Comparison of ENCODE assay signal across 19 cellular contexts in genomic region chr22:30158277-30158676, GRCh38.
DNase-seq lines count a peak whose midpoint lies in the region; ATAC-seq lines count a peak whose summit lies in the region.
"Had no signal": no experiment of that assay in that cellular context is flagged by ENCODE, and none has a peak within 500 bp of the region (broad histone marks: within the 10 kb centered on the region; RNA-seq: fewer than 3 reads in every experiment).

No MANE protein-coding gene starts in this region.

- POLR2A ChIA-PET in activated CD4-positive, alpha-beta T cell treated with anti-CD3 and anti-CD28 coated beads, Interleukin-2, amount 10 ng/mL, durations not matched to agents 7 days and 5 days (lab: Charles Lee): interaction anchor here (0.6 kb wide), 1 partner anchor 80 kb away, joined by 3 read pairs; no protein-coding TSS in a partner anchor

- peak overlapping the region; percentile 58 for H3K4me3 Mint-ChIP-seq in activated CD4-positive, alpha-beta T cell treated with anti-CD3 and anti-CD28 coated beads, Interleukin-2, amount 10 ng/mL, durations not matched to agents 24 days and 14 days
- H3K4me3 Mint-ChIP-seq in activated CD4-positive, alpha-beta T cell treated with anti-CD3 and anti-CD28 coated beads, Interleukin-2, amount 10 ng/mL, durations not matched to agents 7 days and 5 days: no peak overlapping the region
- no peak overlapping the region for H3K4me3 Mint-ChIP-seq in stimulated activated naive CD8-positive, alpha-beta T cell treated with anti-CD3 and anti-CD28 coated beads, Interleukin-15, Interleukin-2, amounts not matched to agents 100 ng/mL and 50 ng/mL, for 24 hours
- no peak overlapping the region for H3K4me3 Mint-ChIP-seq in activated naive CD8-positive, alpha-beta T cell treated with anti-CD3 and anti-CD28 coated beads, Interleukin-2, amount 50 U/mL, for 24 hours
- peak overlapping the region; percentile 39 to 82 for H3K4me3 Mint-ChIP-seq in stimulated activated naive CD8-positive, alpha-beta T cell treated with anti-CD3 and anti-CD28 coated beads, Interleukin-15, amount 100 ng/mL, for 72 hours
- H3K4me3 Mint-ChIP-seq: CD8-positive, alpha-beta T cell; GM23338 had no signal

- CTCF ChIA-PET in activated CD4-positive, alpha-beta T cell treated with anti-CD3 and anti-CD28 coated beads, Interleukin-2, amount 10 ng/mL, durations not matched to agents 7 days and 5 days (lab: Charles Lee): interaction anchor here (0.8 to 2.2 kb wide), 9 partner anchors 9 to 144 kb away, joined by 3 to 8 read pairs (median 3); no protein-coding TSS in a partner anchor

- intact Hi-C loops in activated CD4-positive, alpha-beta T cell treated with anti-CD3 and anti-CD28 coated beads, Interleukin-2, amount 10 ng/mL, durations not matched to agents 24 days and 14 days (cut with micrococcal nuclease): loop anchor here (2.0 to 5.0 kb wide), 3 partner anchors 27 to 39 kb away; no protein-coding TSS in a partner anchor

- H3K36me3 Mint-ChIP-seq in activated CD4-positive, alpha-beta T cell treated with anti-CD3 and anti-CD28 coated beads, Interleukin-2, amount 10 ng/mL, durations not matched to agents 24 days and 14 days (ENCODE audit: low read depth): peaks cover 3% of the 10 kb centered on the region
- H3K36me3 Mint-ChIP-seq in activated CD4-positive, alpha-beta T cell treated with anti-CD3 and anti-CD28 coated beads, Interleukin-2, amount 10 ng/mL, durations not matched to agents 7 days and 5 days (ENCODE audit: low read depth): peaks cover 6% of the 10 kb centered on the region
- no peaks in the 10 kb centered on the region for H3K36me3 Mint-ChIP-seq in stimulated activated naive CD8-positive, alpha-beta T cell treated with anti-CD3 and anti-CD28 coated beads, Interleukin-15, Interleukin-2, amounts not matched to agents 100 ng/mL and 50 ng/mL, for 24 hours (ENCODE audit: low read depth)
- H3K36me3 Mint-ChIP-seq in activated naive CD8-positive, alpha-beta T cell treated with anti-CD3 and anti-CD28 coated beads, Interleukin-2, amount 50 U/mL, for 24 hours (ENCODE audit: low read depth): peaks cover 3% of the 10 kb centered on the region
- H3K36me3 Mint-ChIP-seq: CD8-positive, alpha-beta T cell had no signal

- no peak for ATAC-seq in stimulated activated naive CD8-positive, alpha-beta T cell treated with anti-CD3 and anti-CD28 coated beads, Interleukin-15, Interleukin-2, amounts not matched to agents 100 U/mL and 50 U/mL, for 24 hours
- no peak for ATAC-seq in activated naive CD8-positive, alpha-beta T cell treated with anti-CD3 and anti-CD28 coated beads, Interleukin-2, amount 50 U/mL, for 24 hours
- ATAC-seq in stimulated activated naive CD8-positive, alpha-beta T cell treated with anti-CD3 and anti-CD28 coated beads, Interleukin-15, amount 100 ng/mL, for 72 hours: no peak
- ATAC-seq: CD8-positive, alpha-beta T cell; Panc1 had no signal

- H3K9me3 Mint-ChIP-seq in activated CD4-positive, alpha-beta T cell treated with anti-CD3 and anti-CD28 coated beads, Interleukin-2, amount 10 ng/mL, durations not matched to agents 24 days and 14 days: peaks cover 8% of the 10 kb centered on the region
- peaks cover 9% of the 10 kb centered on the region for H3K9me3 Mint-ChIP-seq in activated CD4-positive, alpha-beta T cell treated with anti-CD3 and anti-CD28 coated beads, Interleukin-2, amount 10 ng/mL, durations not matched to agents 7 days and 5 days
- no peaks in the 10 kb centered on the region for H3K9me3 Mint-ChIP-seq in stimulated activated naive CD8-positive, alpha-beta T cell treated with anti-CD3 and anti-CD28 coated beads, Interleukin-15, Interleukin-2, amounts not matched to agents 100 ng/mL and 50 ng/mL, for 24 hours
- H3K9me3 Mint-ChIP-seq in activated naive CD8-positive, alpha-beta T cell treated with anti-CD3 and anti-CD28 coated beads, Interleukin-2, amount 50 U/mL, for 24 hours: no peaks in the 10 kb centered on the region
- H3K9me3 Mint-ChIP-seq in stimulated activated naive CD8-positive, alpha-beta T cell treated with anti-CD3 and anti-CD28 coated beads, Interleukin-15, amount 100 ng/mL, for 72 hours: no peaks in the 10 kb centered on the region
- H3K9me3 Mint-ChIP-seq: CD8-positive, alpha-beta T cell; GM23338 had no signal

- peak overlapping the region; percentile 96 for H3K27ac Mint-ChIP-seq in activated CD4-positive, alpha-beta T cell treated with anti-CD3 and anti-CD28 coated beads, Interleukin-2, amount 10 ng/mL, durations not matched to agents 24 days and 14 days
- H3K27ac Mint-ChIP-seq in activated CD4-positive, alpha-beta T cell treated with anti-CD3 and anti-CD28 coated beads, Interleukin-2, amount 10 ng/mL, durations not matched to agents 7 days and 5 days: no peak overlapping the region
- H3K27ac Mint-ChIP-seq in stimulated activated naive CD8-positive, alpha-beta T cell treated with anti-CD3 and anti-CD28 coated beads, Interleukin-15, Interleukin-2, amounts not matched to agents 100 ng/mL and 50 ng/mL, for 24 hours: peak overlapping the region; percentile 92
- H3K27ac Mint-ChIP-seq in activated naive CD8-positive, alpha-beta T cell treated with anti-CD3 and anti-CD28 coated beads, Interleukin-2, amount 50 U/mL, for 24 hours: peak overlapping the region; percentile 99
- peak overlapping the region; percentile 96 to 97 for H3K27ac Mint-ChIP-seq in stimulated activated naive CD8-positive, alpha-beta T cell treated with anti-CD3 and anti-CD28 coated beads, Interleukin-15, amount 100 ng/mL, for 72 hours
- H3K27ac Mint-ChIP-seq: CD8-positive, alpha-beta T cell had no signal

- H3K4me1 Mint-ChIP-seq in activated CD4-positive, alpha-beta T cell treated with anti-CD3 and anti-CD28 coated beads, Interleukin-2, amount 10 ng/mL, durations not matched to agents 24 days and 14 days: peaks cover 49% of the 10 kb centered on the region
- peaks cover 34% of the 10 kb centered on the region for H3K4me1 Mint-ChIP-seq in activated CD4-positive, alpha-beta T cell treated with anti-CD3 and anti-CD28 coated beads, Interleukin-2, amount 10 ng/mL, durations not matched to agents 7 days and 5 days
- H3K4me1 Mint-ChIP-seq in stimulated activated naive CD8-positive, alpha-beta T cell treated with anti-CD3 and anti-CD28 coated beads, Interleukin-15, Interleukin-2, amounts not matched to agents 100 ng/mL and 50 ng/mL, for 24 hours (ENCODE audit: low read depth): peaks cover 58% of the 10 kb centered on the region
- peaks cover 56% of the 10 kb centered on the region for H3K4me1 Mint-ChIP-seq in activated naive CD8-positive, alpha-beta T cell treated with anti-CD3 and anti-CD28 coated beads, Interleukin-2, amount 50 U/mL, for 24 hours
- H3K4me1 Mint-ChIP-seq in stimulated activated naive CD8-positive, alpha-beta T cell treated with anti-CD3 and anti-CD28 coated beads, Interleukin-15, amount 100 ng/mL, for 72 hours: peaks cover 59% of the 10 kb centered on the region

- no peaks in the 10 kb centered on the region for H3K27me3 Mint-ChIP-seq in activated CD4-positive, alpha-beta T cell treated with anti-CD3 and anti-CD28 coated beads, Interleukin-2, amount 10 ng/mL, durations not matched to agents 24 days and 14 days
- H3K27me3 Mint-ChIP-seq in activated CD4-positive, alpha-beta T cell treated with anti-CD3 and anti-CD28 coated beads, Interleukin-2, amount 10 ng/mL, durations not matched to agents 7 days and 5 days: no peaks in the 10 kb centered on the region
- H3K27me3 Mint-ChIP-seq in stimulated activated naive CD8-positive, alpha-beta T cell treated with anti-CD3 and anti-CD28 coated beads, Interleukin-15, Interleukin-2, amounts not matched to agents 100 ng/mL and 50 ng/mL, for 24 hours: no peaks in the 10 kb centered on the region
- peaks cover 2% of the 10 kb centered on the region for H3K27me3 Mint-ChIP-seq in activated naive CD8-positive, alpha-beta T cell treated with anti-CD3 and anti-CD28 coated beads, Interleukin-2, amount 50 U/mL, for 24 hours
- H3K27me3 Mint-ChIP-seq in stimulated activated naive CD8-positive, alpha-beta T cell treated with anti-CD3 and anti-CD28 coated beads, Interleukin-15, amount 100 ng/mL, for 72 hours: no peaks in the 10 kb centered on the region

- no peak for DNase-seq in activated CD4-positive, alpha-beta T cell treated with anti-CD3 and anti-CD28 coated beads, Interleukin-2, amount 10 ng/mL, durations not matched to agents 24 days and 14 days
- no peak for DNase-seq in activated CD4-positive, alpha-beta T cell treated with anti-CD3 and anti-CD28 coated beads, Interleukin-2, amount 10 ng/mL, durations not matched to agents 7 days and 5 days
- DNase-seq in stimulated activated naive CD8-positive, alpha-beta T cell treated with anti-CD3 and anti-CD28 coated beads, Interleukin-15, Interleukin-2, amounts not matched to agents 100 U/mL and 50 U/mL, for 24 hours: no peak
- DNase-seq in activated naive CD8-positive, alpha-beta T cell treated with anti-CD3 and anti-CD28 coated beads, Interleukin-2, amount 50 U/mL, for 24 hours: no peak
- no peak for DNase-seq in stimulated activated naive CD8-positive, alpha-beta T cell treated with anti-CD3 and anti-CD28 coated beads, Interleukin-15, amount 100 ng/mL, for 72 hours
- DNase-seq in CD1c-positive myeloid dendritic cell (ENCODE audit: extremely low spot score) (no peak), GM19240 (ENCODE audit: insufficient read length, low spot score) (no peak)
- DNase-seq: CD8-positive, alpha-beta T cell; DMS53; EL; HCEC 1CT; NCI-H1105; NCI-H2081; NCI-H2171 treated with DMSO at 0.1 percent for 48 hours; NCI-H446 treated with DMSO at 0.1 percent for 48 hours; NCI-H69 had no signal

Comparison
In these comparisons a context has a peak if more than half of its experiments do, and no peak if none do; other contexts are left out.
1. H3K4me3 Mint-ChIP-seq: peak in activated CD4-positive, alpha-beta T cell treated with anti-CD3 and anti-CD28 coated beads, Interleukin-2, amount 10 ng/mL, durations not matched to agents 24 days and 14 days (single experiment) and stimulated activated naive CD8-positive, alpha-beta T cell treated with anti-CD3 and anti-CD28 coated beads, Interleukin-15, amount 100 ng/mL, for 72 hours (2 of 2); none in activated CD4-positive, alpha-beta T cell treated with anti-CD3 and anti-CD28 coated beads, Interleukin-2, amount 10 ng/mL, durations not matched to agents 7 days and 5 days (single experiment), stimulated activated naive CD8-positive, alpha-beta T cell treated with anti-CD3 and anti-CD28 coated beads, Interleukin-15, Interleukin-2, amounts not matched to agents 100 ng/mL and 50 ng/mL, for 24 hours (single experiment) and activated naive CD8-positive, alpha-beta T cell treated with anti-CD3 and anti-CD28 coated beads, Interleukin-2, amount 50 U/mL, for 24 hours (single experiment).